ENCODE assay signal across 8 cellular contexts in the genomic region with DNA sequence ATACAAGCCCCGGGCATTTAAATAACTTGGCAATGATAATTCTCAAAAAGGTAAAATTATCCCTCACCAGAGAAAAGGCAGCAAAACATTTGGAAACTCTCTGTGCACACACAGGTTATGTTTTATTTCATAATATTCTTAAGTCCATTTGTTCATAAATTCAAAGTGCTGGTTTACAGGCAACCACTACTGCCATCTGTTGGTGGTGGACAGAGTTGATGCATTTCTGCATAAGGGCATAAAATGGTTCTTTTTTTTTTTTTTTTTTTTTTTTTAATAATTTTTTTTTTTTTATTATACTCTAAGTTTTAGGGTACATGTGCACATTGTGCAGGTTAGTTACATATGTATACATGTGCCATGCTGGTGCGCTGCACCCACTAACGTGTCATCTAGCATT. TPM values are rescaled to one million over a fixed set of nuclear protein-coding genes. Genes with fewer than 3 reads are reported as not detected.
DNase-seq lines count a peak whose midpoint lies in the region; ATAC-seq and TF ChIP-seq lines count a peak whose summit lies in the region.

No MANE protein-coding gene starts in this region.

- no peak overlapping the region for H3K4me3 ChIP-seq in tibial nerve

- ATAC-seq in HG03439 (IDR thresholded peaks at IDR 0.05; ENCODE audit: unreplicated experiment), result no peak
- ATAC-seq in GM19463 (IDR thresholded peaks at IDR 0.05; ENCODE audit: unreplicated experiment), result no peak

- TF ChIP-seq EP300 in tibial nerve (IDR thresholded peaks at IDR 0.05), result no peak

- no peaks in the 10 kb centered on the region for H3K4me1 ChIP-seq in tibial nerve

- H3K27me3 ChIP-seq in tibial nerve, result no peaks in the 10 kb centered on the region

- peak; percentile 35 for DNase-seq in activated CD8-positive, alpha-beta memory T cell treated with anti-CD3 and anti-CD28 coated beads, Interleukin-2, amount 50 U/mL, for 24 hours (ENCODE audit: extremely low read depth)
- no peak for DNase-seq in activated CD8-positive, alpha-beta memory T cell treated with anti-CD3 and anti-CD28 coated beads for 24 hours
- DNase-seq in NOMO-1 treated with DMSO at 0.1 percent for 48 hours (lab: John Stamatoyannopoulos, UW; ENCODE audit: unreplicated experiment) (peak; percentile 52), amniotic epithelial cell (ENCODE audit: low read depth) (peak; percentile 78), left kidney (ENCODE audit: low read depth, low spot score) (peak; percentile 31), tibial nerve (ENCODE audit: low spot score in 2 of 2) (peak in 1 of 2 donors; percentile 51)

- H3K9me3 ChIP-seq in tibial nerve, result peaks cover 0 to 8% (median 0%) of the 10 kb centered on the region in 4 donors

- no peak overlapping the region for H3K27ac ChIP-seq in tibial nerve

- 95 to 98% methylated on average over 1 of the region's 3 CpGs for WGBS in tibial nerve, 2 donors

- no peaks in the 10 kb centered on the region for H3K36me3 ChIP-seq in tibial nerve

- TF ChIP-seq POLR2A in tibial nerve (IDR thresholded peaks at IDR 0.05), result no peak

- peak in 3 of 5 experiments; percentile 21 to 40 (median 39) for TF ChIP-seq CTCF in tibial nerve (IDR thresholded peaks at IDR 0.05)

RNA-seq across cellular contexts. Expression of a gene that starts 31.5 kb away (rescaled TPM):
- not detected for total RNA-seq in tibial nerve
